ENCODE assay signal across 1 cellular context in genomic region chr5:3197237-3197636, GRCh38.
TF ChIP-seq lines count a peak whose summit lies in the region.

No MANE protein-coding gene starts in this region.

TF ChIP-seq in H1, 55 proteins besides CTCF, POLR2A, EP300 and RAD21:
- TF ChIP-seq TCF12 (IDR thresholded peaks at IDR 0.05; ENCODE audit: low read depth, low read length) (no peak), EZH2 (IDR thresholded peaks at IDR 0.05; ENCODE audit: low read depth, low read length, severe bottlenecking) (peak; percentile 29)
